10 cellular contexts compared by ENCODE assay signal in genomic region chr2:85590950-85591349, GRCh38. TPM values are rescaled to one million over a fixed set of nuclear protein-coding genes. Genes with fewer than 3 reads are reported as not detected.
A peak's percentile ranks its signal among the peaks of the same experiment; 100 is the strongest.
DNase-seq lines count a peak whose midpoint lies in the region; ATAC-seq and TF ChIP-seq lines count a peak whose summit lies in the region.
"Had no signal": no experiment of that assay in that cellular context is flagged by ENCODE, and none has a peak within 500 bp of the region (broad histone marks: within the 10 kb centered on the region; RNA-seq: fewer than 3 reads in every experiment).

No MANE protein-coding gene starts in this region.

- no peak for TF ChIP-seq POLR2A in prostate gland (IDR thresholded peaks at IDR 0.05)
- no peak for TF ChIP-seq POLR2A in vagina (IDR thresholded peaks at IDR 0.05)

- H3K9me3 ChIP-seq in heart right ventricle (no peaks in the 10 kb centered on the region), prostate gland (no peaks in the 10 kb centered on the region), vagina (no peaks in the 10 kb centered on the region)

- DNase-seq in heart right ventricle (no peak), left ventricle myocardium superior (no peak), fibroblast of pulmonary artery (ENCODE audit: low read depth) (no peak), prostate gland (ENCODE audit: low spot score) (no peak), vagina (ENCODE audit: extremely low spot score in 2 of 2) (no peak), SHP77 treated with DMSO at 0.1 percent for 48 hours (lab: John Stamatoyannopoulos, UW) (no peak), SW 1271 (lab: John Stamatoyannopoulos, UW) (no peak)
- DNase-seq: activated CD4-positive, alpha-beta T cell treated with anti-CD3 and anti-CD28 coated beads for 36 hours; NCI-H446 had no signal

- H3K4me3 ChIP-seq in heart right ventricle (peak overlapping the region in 3 of 10 donors; percentile 0 to 14 (median 3)), fibroblast of pulmonary artery (replicated peaks; ENCODE audit: low read depth, low read length) (peak overlapping the region; percentile 4), prostate gland (no peak overlapping the region), vagina (no peak overlapping the region)

- H3K36me3 ChIP-seq in heart right ventricle (peaks cover 0 to 18% (median 0%) of the 10 kb centered on the region in 9 donors), prostate gland (no peaks in the 10 kb centered on the region), vagina (no peaks in the 10 kb centered on the region)

- ATAC-seq in heart right ventricle (no peak), left ventricle myocardium superior (no peak), HG03439 (IDR thresholded peaks at IDR 0.05; ENCODE audit: unreplicated experiment) (no peak)
- ATAC-seq: activated CD4-positive, alpha-beta T cell treated with anti-CD3 and anti-CD28 coated beads for 36 hours had no signal

- no peaks in the 10 kb centered on the region for H3K27me3 ChIP-seq in heart right ventricle
- no peaks in the 10 kb centered on the region for H3K27me3 ChIP-seq in prostate gland (replicated peaks; ENCODE audit: insufficient read depth)
- H3K27me3 ChIP-seq in vagina = no peaks in the 10 kb centered on the region

- peak overlapping the region; percentile 63 to 97 (median 86) for H3K27ac ChIP-seq in heart right ventricle
- H3K27ac ChIP-seq in prostate gland = peak overlapping the region; percentile 45 to 46
- H3K27ac ChIP-seq in vagina = peak overlapping the region; percentile 39

- TF ChIP-seq CTCF in heart right ventricle (IDR thresholded peaks at IDR 0.05) = no peak
- no peak for TF ChIP-seq CTCF in fibroblast of pulmonary artery (IDR thresholded peaks at IDR 0.05; ENCODE audit: low read length, missing control alignments)
- TF ChIP-seq CTCF in prostate gland (IDR thresholded peaks at IDR 0.05) = no peak
- no peak for TF ChIP-seq CTCF in vagina (IDR thresholded peaks at IDR 0.05)

- 71 to 85% methylated on average over 2 of the region's 2 CpGs for WGBS in heart right ventricle, 2 donors
- WGBS in prostate gland = 53% methylated on average over 2 of the region's 2 CpGs

- H3K4me1 ChIP-seq in heart right ventricle (peaks cover 9 to 84% (median 75%) of the 10 kb centered on the region in 9 donors), prostate gland (replicated peaks) (peaks cover 8% of the 10 kb centered on the region), vagina (peaks cover 68% of the 10 kb centered on the region)

- intact Hi-C loops in heart right ventricle (cut with DNase I) (no loop called here), left ventricle myocardium superior (cut with micrococcal nuclease) (no loop called here), prostate gland (cut with DNase I) (no loop called here), vagina (cut with DNase I) (no loop called here)

RNA-seq across cellular contexts. Expression of gene RNF181, which starts 4.6 kb away (rescaled TPM):
- total RNA-seq in heart right ventricle = 100 to 1,000 TPM in 1 of 10 donors, 10 to 100 TPM in 9; 74.7 to 117 (median 82.2) TPM
- polyA plus RNA-seq in heart right ventricle = 100 to 1,000 TPM; 140 to 282 TPM
- 89.9 TPM for total RNA-seq in left ventricle myocardium superior
- total RNA-seq in prostate gland = 100 to 1,000 TPM; 161 to 201 TPM
- 107 TPM for total RNA-seq in vagina

RNA-seq across cellular contexts. Expression of gene VAMP5, which starts 6.7 kb away (rescaled TPM):
- total RNA-seq in heart right ventricle (100 to 1,000 TPM in 1 of 10 donors, 10 to 100 TPM in 9; 25.8 to 146 (median 35.5) TPM), left ventricle myocardium superior (54.8 TPM), prostate gland (10 to 100 TPM in 1 of 2 donors, 1 to 10 TPM in 1; 8.4 to 27.0 TPM), vagina (42.5 TPM)
- polyA plus RNA-seq in heart right ventricle = 100 to 1,000 TPM in 1 of 2 donors, 10 to 100 TPM in 1; 79.6 to 131 TPM

RNA-seq across cellular contexts. Expression of gene TMEM150A, which starts 11.5 kb away (rescaled TPM):
- 10 to 100 TPM in 5 of 10 donors, 1 to 10 TPM in 5; 7.6 to 13.9 (median 9.6) TPM for total RNA-seq in heart right ventricle
- polyA plus RNA-seq in heart right ventricle = 10 to 100 TPM; 10.1 to 21.1 TPM
- 14.9 TPM for total RNA-seq in left ventricle myocardium superior
- total RNA-seq in prostate gland = 10 to 100 TPM; 17.4 to 32.3 TPM
- 22.6 TPM for total RNA-seq in vagina

RNA-seq across cellular contexts. Expression of gene VAMP8, which starts 13.6 kb away (rescaled TPM):
- total RNA-seq in heart right ventricle (10 to 100 TPM in 5 of 10 donors, 1 to 10 TPM in 5; 4.9 to 56.8 (median 9.2) TPM), left ventricle myocardium superior (17.1 TPM), prostate gland (100 to 1,000 TPM in 1 of 2 donors, 10 to 100 TPM in 1; 44.4 to 108 TPM), vagina (46.2 TPM)
- 10 to 100 TPM; 16.4 to 26.6 TPM for polyA plus RNA-seq in heart right ventricle

RNA-seq across cellular contexts. Expression of gene C2orf68, which starts 20.9 kb away (rescaled TPM):
- 10 to 100 TPM; 25.0 to 39.0 (median 33.7) TPM for total RNA-seq in heart right ventricle
- polyA plus RNA-seq in heart right ventricle = 10 to 100 TPM; 14.2 to 47.0 TPM
- total RNA-seq in left ventricle myocardium superior = 29.2 TPM
- total RNA-seq in prostate gland = 10 to 100 TPM; 16.1 to 26.1 TPM
- total RNA-seq in vagina = 12.0 TPM
